ENCODE assay signal across 1 cellular context in genomic region chr1:178011101-178011828, GRCh38.
TF ChIP-seq lines count a peak whose summit lies in the region.

No MANE protein-coding gene starts in this region.

TF ChIP-seq in SK-N-SH, 30 proteins besides CTCF, POLR2A, EP300 and RAD21 (continued from another document):
- no peak for TF ChIP-seq USF2 (IDR thresholded peaks at IDR 0.05; ENCODE audit: borderline replicate concordance, low read depth, low read length)
- TF ChIP-seq PBX3 (IDR thresholded peaks at IDR 0.05), result peak; percentile 85
- TF ChIP-seq SMC3 (IDR thresholded peaks at IDR 0.05; ENCODE audit: low read depth, low read length), result no peak
- no peak for TF ChIP-seq USF1 (IDR thresholded peaks at IDR 0.05; ENCODE audit: borderline replicate concordance, low read depth)
- peak; percentile 55; the same call in 1 of the 2 replicates for TF ChIP-seq FOSL2 (IDR thresholded peaks at IDR 0.05; ENCODE audit: borderline replicate concordance, low read depth)
- TF ChIP-seq RFX5 (IDR thresholded peaks at IDR 0.05; ENCODE audit: low read length), result no peak
- no peak for TF ChIP-seq ELF1 (IDR thresholded peaks at IDR 0.05)
- no peak for TF ChIP-seq GATA2 (CRISPR knock-in tag; IDR thresholded peaks at IDR 0.05)
- TF ChIP-seq TEAD4 (IDR thresholded peaks at IDR 0.05; ENCODE audit: borderline replicate concordance, insufficient read depth), result no peak
- no peak for TF ChIP-seq MAX (IDR thresholded peaks at IDR 0.05; ENCODE audit: low read depth)
- no peak for TF ChIP-seq YY1 (IDR thresholded peaks at IDR 0.05; ENCODE audit: low read depth)
- no peak for TF ChIP-seq NRF1 (IDR thresholded peaks at IDR 0.05; ENCODE audit: low read depth, low read length)
- peak; percentile 10; the same call in 1 of the 2 replicates for TF ChIP-seq JUND (IDR thresholded peaks at IDR 0.05)
- TF ChIP-seq NFIC (IDR thresholded peaks at IDR 0.05; ENCODE audit: borderline replicate concordance), result no peak
- TF ChIP-seq CHD2 (IDR thresholded peaks at IDR 0.05; ENCODE audit: low read length, partially characterized antibody), result no peak
- peak; percentile 41; the same call in 1 of the 2 replicates for TF ChIP-seq TCF12 (IDR thresholded peaks at IDR 0.05)
